Comparison of ENCODE assay signal across 8 cellular contexts in genomic region chr3:13650210-13651056, GRCh38.
DNase-seq lines count a peak whose midpoint lies in the region; ATAC-seq and TF ChIP-seq lines count a peak whose summit lies in the region.

No MANE protein-coding gene starts in this region.

- H3F3A ChIP-seq in SK-N-SH (replicated peaks; ENCODE audit: insufficient read depth), result peaks cover 6% of the 10 kb centered on the region

- H3K4me1 ChIP-seq in SK-N-SH (ENCODE audit: control insufficient read depth in 1 of 2, insufficient read depth in 2 of 2, low read depth in 1 of 2, low read length in 1 of 2), result peaks cover 0 to 10% of the 10 kb centered on the region in 2 experiments; a peak in 1 of 4 replicates
- peaks cover 5% of the 10 kb centered on the region for H3K4me1 ChIP-seq in parathyroid adenoma
- H3K4me1 ChIP-seq in transverse colon, result peaks cover 0 to 19% (median 2%) of the 10 kb centered on the region in 4 donors

- no peaks in the 10 kb centered on the region for H3K36me3 ChIP-seq in SK-N-SH (replicated peaks in 1 of 2; ENCODE audit: control insufficient read depth in 1 of 2, insufficient read depth in 2 of 2, low read length in 1 of 2)
- H3K36me3 ChIP-seq in parathyroid adenoma (ENCODE audit: control insufficient read depth, insufficient read depth, low read length), result no peaks in the 10 kb centered on the region
- no peaks in the 10 kb centered on the region for H3K36me3 ChIP-seq in transverse colon

- in situ Hi-C loops in transverse colon (cut with MboI; ENCODE audit: low pct_ligation_motif_present in 1 of 4, low pct_unique_long_range_greater_than_20kb in 1 of 4, low sequenced_read_pairs in 3 of 4), result loop anchor here in 2 of 4 donors (25.0 kb wide), 1 partner anchor 237 kb away; the partner anchor contains the start of gene WNT7A (in 2 of the 2)

- H4K20me1 ChIP-seq in SK-N-SH (ENCODE audit: insufficient read depth), result no peaks in the 10 kb centered on the region

- H3K9ac ChIP-seq in SK-N-SH (peak overlapping the region; percentile 52; the same call in 1 of the 2 replicates), parathyroid adenoma (no peak overlapping the region)

- H3K9me2 ChIP-seq in SK-N-SH, result no peaks in the 10 kb centered on the region

- H2AFZ ChIP-seq in SK-N-SH (ENCODE audit: low read depth) (no peak overlapping the region), parathyroid adenoma (peak overlapping the region; percentile 36)

- H3K9me3 ChIP-seq in SK-N-SH, result no peaks in the 10 kb centered on the region
- H3K9me3 ChIP-seq in parathyroid adenoma (ENCODE audit: control insufficient read depth, low read length), result no peaks in the 10 kb centered on the region
- H3K9me3 ChIP-seq in transverse colon, result no peaks in the 10 kb centered on the region

- peak; percentile 47 for ATAC-seq in HG03442 (IDR thresholded peaks at IDR 0.05; ENCODE audit: unreplicated experiment)

- H3K79me2 ChIP-seq in SK-N-SH (ENCODE audit: insufficient read depth) (no peaks in the 10 kb centered on the region), parathyroid adenoma (no peaks in the 10 kb centered on the region)

- POLR2A ChIA-PET in SK-N-SH (lab: Yijun Ruan, JAX), result no interaction called here

- DNase-seq in NCI-H524 (lab: John Stamatoyannopoulos, UW), result peak; percentile 19 to 63
- no peak for DNase-seq in NCI-H524 treated with DMSO at 0.1 percent for 48 hours (lab: John Stamatoyannopoulos, UW)
- DNase-seq in SK-N-SH, result peak; percentile 93
- DNase-seq in activated naive CD4-positive, alpha-beta T cell treated with Interleukin-2 at 50 U/mL for 16 hours, result peak; percentile 82
- peak; percentile 62 for DNase-seq in globus pallidus (ENCODE audit: low spot score)
- peak; percentile 73 for DNase-seq in transverse colon

- CTCF ChIA-PET in SK-N-SH (lab: Yijun Ruan, JAX), result interaction anchor here (0.6 to 24.4 kb wide), 66 partner anchors 9 to 588 kb away, joined by 3 to 979 read pairs (median 4); partner anchors contain the start of genes HDAC11 and WNT7A

- TF ChIP-seq CTCF in SK-N-SH (IDR thresholded peaks at IDR 0.05) (peak; percentile 97), parathyroid adenoma (IDR thresholded peaks at IDR 0.05) (peak; percentile 100), transverse colon (IDR thresholded peaks at IDR 0.05) (peak; percentile 92 to 100 (median 100))

- intact Hi-C loops in transverse colon (cut with DNase I; ENCODE audit: low total_unique reads), result no loop called here

- TF ChIP-seq RAD21 in SK-N-SH (IDR thresholded peaks at IDR 0.05; ENCODE audit: low read length), result peak; percentile 80

- H3K4me3 ChIP-seq in SK-N-SH (ENCODE audit: low read depth in 2 of 2, low read length in 1 of 2), result peak overlapping the region in 1 of 2 experiments; percentile 39; a peak in 1 of 4 replicates
- H3K4me3 ChIP-seq in parathyroid adenoma (ENCODE audit: low read depth, low read length), result no peak overlapping the region
- no peak overlapping the region for H3K4me3 ChIP-seq in transverse colon

- no peak for TF ChIP-seq POLR2A in transverse colon (IDR thresholded peaks at IDR 0.05)

- 21% methylated on average over 31 of the region's 48 CpGs for WGBS in SK-N-SH (ENCODE audit: low lambda C conversion rate)
- 17 to 83% methylated on average over 4 to 47 of the region's 48 CpGs for WGBS in transverse colon (ENCODE audit: low coverage in 1 of 2), 2 donors

- H3K4me2 ChIP-seq in SK-N-SH, result peak overlapping the region; percentile 59
- H3K4me2 ChIP-seq in parathyroid adenoma (ENCODE audit: low read length), result no peak overlapping the region

- H3K27ac ChIP-seq in SK-N-SH (ENCODE audit: low read depth in 2 of 2, low read length in 1 of 2) (no peak overlapping the region), parathyroid adenoma (no peak overlapping the region), transverse colon (no peak overlapping the region)

- TF ChIP-seq EP300 in SK-N-SH (IDR thresholded peaks at IDR 0.05; ENCODE audit: borderline replicate concordance in 1 of 2, low read depth in 1 of 2, low read length in 1 of 2), result no peak
- no peak for TF ChIP-seq EP300 in transverse colon (IDR thresholded peaks at IDR 0.05; ENCODE audit: low read depth)

- no peaks in the 10 kb centered on the region for H3K27me3 ChIP-seq in SK-N-SH (ENCODE audit: insufficient read depth)
- no peaks in the 10 kb centered on the region for H3K27me3 ChIP-seq in parathyroid adenoma (ENCODE audit: control insufficient read depth, insufficient read depth, low read length)
- peaks cover 30% of the 10 kb centered on the region for H3K27me3 ChIP-seq in transverse colon

TF ChIP-seq in SK-N-SH, 30 proteins besides CTCF, POLR2A, EP300 and RAD21:
- TF ChIP-seq REST (IDR thresholded peaks at IDR 0.05; ENCODE audit: low read depth, low read length) (peak; percentile 82), RCOR1 (IDR thresholded peaks at IDR 0.05; ENCODE audit: low read length) (0 out of 2 replicates have a peak, but pooled peaks have one; percentile 22), USF1 (IDR thresholded peaks at IDR 0.05; ENCODE audit: borderline replicate concordance, low read depth) (no peak), MAX (IDR thresholded peaks at IDR 0.05; ENCODE audit: low read depth) (0 out of 2 replicates have a peak, but pooled peaks have one; percentile 21), SMC3 (IDR thresholded peaks at IDR 0.05; ENCODE audit: low read depth, low read length) (peak; percentile 77), YY1 (IDR thresholded peaks at IDR 0.05; ENCODE audit: low read depth) (no peak), NRF1 (IDR thresholded peaks at IDR 0.05; ENCODE audit: low read depth, low read length) (peak; percentile 65)
